12 cellular contexts compared by ENCODE assay signal in genomic region chr5:36722913-36723312, GRCh38.
A peak's percentile ranks its signal among the peaks of the same experiment; 100 is the strongest.
DNase-seq lines count a peak whose midpoint lies in the region; ATAC-seq and TF ChIP-seq lines count a peak whose summit lies in the region.
"Had no signal": no experiment of that assay in that cellular context is flagged by ENCODE, and none has a peak within 500 bp of the region (broad histone marks: within the 10 kb centered on the region; RNA-seq: fewer than 3 reads in every experiment).

No MANE protein-coding gene starts in this region.

- no peaks in the 10 kb centered on the region for H3K36me3 Mint-ChIP-seq in T-helper 2 cell treated with Interferon-gamma antibody and Interleukin-4, amounts not matched to agents 5 μg/mL and 100 μg/mL, for 36 hours (ENCODE audit: low read depth)
- H3K36me3 Mint-ChIP-seq in GM23338 (ENCODE audit: low read depth) (no peaks in the 10 kb centered on the region), T-cell (no peaks in the 10 kb centered on the region), WTC11 (no peaks in the 10 kb centered on the region)

- peak overlapping the region; percentile 1 for H3K27ac Mint-ChIP-seq in T-helper 2 cell treated with Interferon-gamma antibody and Interleukin-4, amounts not matched to agents 5 μg/mL and 100 μg/mL, for 36 hours
- H3K27ac Mint-ChIP-seq in GM23338 (no peak overlapping the region), T-cell (peak overlapping the region in 1 of 2 donors; percentile 9), WTC11 (no peak overlapping the region)
- H3K27ac Mint-ChIP-seq: nephron progenitor cell had no signal

- no peaks in the 10 kb centered on the region for H3K9me3 ChIP-seq in neutrophil

- no peaks in the 10 kb centered on the region for H4K20me1 ChIP-seq in GM23338 (replicated peaks; ENCODE audit: insufficient read depth)

- no peak for TF ChIP-seq CTCF in GM23338 (conservative IDR thresholded peaks at IDR 0.05; ENCODE audit: low read depth in 2 of 2)
- no peak for TF ChIP-seq CTCF in neutrophil (IDR thresholded peaks at IDR 0.05)
- no peak for TF ChIP-seq CTCF in WTC11 (IDR thresholded peaks at IDR 0.05)

- no peaks in the 10 kb centered on the region for H3K36me3 ChIP-seq in GM23338 (ENCODE audit: insufficient read depth)
- H3K36me3 ChIP-seq in neutrophil, result no peaks in the 10 kb centered on the region
- H3K36me3 ChIP-seq: cardiac muscle cell had no signal

- H3K79me2 ChIP-seq in GM23338 (replicated peaks; ENCODE audit: insufficient read depth), result no peaks in the 10 kb centered on the region

- H2AFZ ChIP-seq in GM23338, result 0 out of 2 replicates have a peak overlapping the region, but pooled peaks have one; percentile 59

- CTCF ChIA-PET in T-cell (lab: Charles Lee) (interaction anchor here in 1 of 2 donors (0.7 kb wide), 1 partner anchor 83 kb away, joined by 3 read pairs; no protein-coding TSS in a partner anchor), WTC11 (lab: Charles Lee) (interaction anchor here (0.8 kb wide), 1 partner anchor 332 kb away, joined by 3 read pairs; no protein-coding TSS in a partner anchor)

- peaks cover 5% of the 10 kb centered on the region; the same call in 1 of the 2 replicates for H3K9me2 ChIP-seq in GM23338 (ENCODE audit: insufficient read depth)

- H3K4me3 ChIP-seq in GM23338, result no peak overlapping the region
- H3K4me3 ChIP-seq in neutrophil (ENCODE audit: low read depth in 1 of 2, low read length in 1 of 2), result no peak overlapping the region
- H3K4me3 ChIP-seq: cardiac muscle cell had no signal

- no peak overlapping the region for H3K4me2 ChIP-seq in GM23338

- H3K27ac ChIP-seq in GM23338 (ENCODE audit: low read depth) (no peak overlapping the region), neutrophil (peak overlapping the region; percentile 86)
- H3K27ac ChIP-seq: cardiac muscle cell had no signal

- POLR2A ChIA-PET in T-cell (lab: Charles Lee), result no interaction called here
- POLR2A ChIA-PET in WTC11 (lab: Charles Lee), result no interaction called here

- no peaks in the 10 kb centered on the region for H3K27me3 ChIP-seq in GM23338 (ENCODE audit: insufficient read depth)
- no peaks in the 10 kb centered on the region for H3K27me3 ChIP-seq in neutrophil
- H3K27me3 ChIP-seq: cardiac muscle cell had no signal

- no peaks in the 10 kb centered on the region for H3K27me3 Mint-ChIP-seq in T-helper 2 cell treated with Interferon-gamma antibody and Interleukin-4, amounts not matched to agents 5 μg/mL and 100 μg/mL, for 36 hours (ENCODE audit: low read depth)
- peaks cover 2% of the 10 kb centered on the region for H3K27me3 Mint-ChIP-seq in GM23338 (ENCODE audit: insufficient read depth, low read depth, poor library complexity)
- no peaks in the 10 kb centered on the region for H3K27me3 Mint-ChIP-seq in T-cell
- no peaks in the 10 kb centered on the region for H3K27me3 Mint-ChIP-seq in WTC11 (ENCODE audit: low read depth)

- peaks cover 14% of the 10 kb centered on the region for H3K4me1 Mint-ChIP-seq in T-helper 2 cell treated with Interferon-gamma antibody and Interleukin-4, amounts not matched to agents 5 μg/mL and 100 μg/mL, for 36 hours (ENCODE audit: low read depth)
- H3K4me1 Mint-ChIP-seq in GM23338, result peaks cover 10% of the 10 kb centered on the region
- peaks cover 21 to 39% (median 35%) of the 10 kb centered on the region in 3 donors for H3K4me1 Mint-ChIP-seq in T-cell
- peaks cover 8% of the 10 kb centered on the region for H3K4me1 Mint-ChIP-seq in WTC11

- no peaks in the 10 kb centered on the region for H3K9me3 Mint-ChIP-seq in T-helper 2 cell treated with Interferon-gamma antibody and Interleukin-4, amounts not matched to agents 5 μg/mL and 100 μg/mL, for 36 hours
- no peaks in the 10 kb centered on the region for H3K9me3 Mint-ChIP-seq in GM23338
- H3K9me3 Mint-ChIP-seq in T-cell, result no peaks in the 10 kb centered on the region
- peaks cover 3% of the 10 kb centered on the region for H3K9me3 Mint-ChIP-seq in WTC11
- H3K9me3 Mint-ChIP-seq: nephron progenitor cell had no signal

- H3K4me1 ChIP-seq in GM23338 (ENCODE audit: insufficient read depth) (no peaks in the 10 kb centered on the region; the same call in 1 of the 2 replicates), neutrophil (ENCODE audit: control insufficient read depth in 1 of 2, insufficient read depth in 1 of 2, low read depth in 1 of 2, low read length in 1 of 2) (peaks cover 25 to 29% of the 10 kb centered on the region in 2 experiments)

- no peak for DNase-seq in T-helper 2 cell treated with Interferon-gamma antibody and Interleukin-4, amounts not matched to agents 5 μg/mL and 100 μg/mL, for 36 hours (ENCODE audit: low spot score)
- DNase-seq in T-helper 2 cell (no peak), GM23338 (ENCODE audit: low spot score) (no peak), T-cell (no peak), WTC11 (ENCODE audit: low spot score) (no peak)
- no peak for DNase-seq in activated CD8-positive, alpha-beta memory T cell treated with anti-CD3 and anti-CD28 coated beads, Interleukin-2, amount 50 U/mL, for 48 hours
- no peak for DNase-seq in stimulated activated CD8-positive, alpha-beta memory T cell treated with anti-CD3 and anti-CD28 coated beads, Interleukin-4, amount 100 ng/mL, for 48 hours
- DNase-seq: activated CD4-positive, alpha-beta T cell treated with anti-CD3 and anti-CD28 coated beads, Interleukin-2, amount 50 U/mL, for 48 hours; nephron progenitor cell; stimulated activated CD4-positive, alpha-beta T cell treated with anti-CD3 and anti-CD28 coated beads, Interleukin-4, amount 100 ng/mL, for 4 hours had no signal

- ATAC-seq in GM23338 (no peak), T-cell (replicated peaks in 1 of 4) (no peak), WTC11 (no peak)

- peak overlapping the region; percentile 35 for H3K4me3 Mint-ChIP-seq in T-helper 2 cell treated with Interferon-gamma antibody and Interleukin-4, amounts not matched to agents 5 μg/mL and 100 μg/mL, for 36 hours
- no peak overlapping the region for H3K4me3 Mint-ChIP-seq in GM23338
- peak overlapping the region in 2 of 3 donors; percentile 13 to 78 for H3K4me3 Mint-ChIP-seq in T-cell
- H3K4me3 Mint-ChIP-seq in WTC11, result no peak overlapping the region
- H3K4me3 Mint-ChIP-seq: nephron progenitor cell had no signal

- no peaks in the 10 kb centered on the region for H3F3A ChIP-seq in GM23338 (replicated peaks; ENCODE audit: low read depth)

TF ChIP-seq in GM23338, 12 proteins besides CTCF, POLR2A, EP300 and RAD21 (continues in another document):
- TF ChIP-seq EZH2phosphoT487 (IDR thresholded peaks at IDR 0.05; ENCODE audit: unreplicated experiment), result no peak
- TF ChIP-seq POLR2AphosphoS5 (IDR thresholded peaks at IDR 0.05; ENCODE audit: low read depth), result no peak

TF ChIP-seq in WTC11, 78 proteins besides CTCF, POLR2A, EP300 and RAD21 (continues in another document):
- no peak for TF ChIP-seq NR1H2 (CRISPR knock-in tag; IDR thresholded peaks at IDR 0.05)
- TF ChIP-seq JUN (CRISPR knock-in tag; IDR thresholded peaks at IDR 0.05), result no peak
- no peak for TF ChIP-seq ATF2 (CRISPR knock-in tag; IDR thresholded peaks at IDR 0.05; ENCODE audit: borderline replicate concordance, low read depth)
- no peak for TF ChIP-seq ZNF317 (CRISPR knock-in tag; IDR thresholded peaks at IDR 0.05; ENCODE audit: borderline replicate concordance, low read depth)
- no peak for TF ChIP-seq HMGA2 (CRISPR knock-in tag; IDR thresholded peaks at IDR 0.05)
- no peak for TF ChIP-seq ZNF423 (CRISPR knock-in tag; IDR thresholded peaks at IDR 0.05)
- no peak for TF ChIP-seq TEAD1 (CRISPR knock-in tag; IDR thresholded peaks at IDR 0.05)
- TF ChIP-seq JAZF1 (CRISPR knock-in tag; IDR thresholded peaks at IDR 0.05), result no peak
- TF ChIP-seq TCF7 (CRISPR knock-in tag; IDR thresholded peaks at IDR 0.05; ENCODE audit: low read depth), result no peak
- TF ChIP-seq ZNF232 (CRISPR knock-in tag; IDR thresholded peaks at IDR 0.05), result no peak
- TF ChIP-seq SP1 (CRISPR knock-in tag; conservative IDR thresholded peaks at IDR 0.05), result no peak
- TF ChIP-seq FOXP1 (CRISPR knock-in tag; IDR thresholded peaks at IDR 0.05; ENCODE audit: borderline replicate concordance), result no peak
- no peak for TF ChIP-seq STAT6 (CRISPR knock-in tag; conservative IDR thresholded peaks at IDR 0.05; ENCODE audit: low read depth)
- TF ChIP-seq SOX15 (CRISPR knock-in tag; IDR thresholded peaks at IDR 0.05), result no peak
- no peak for TF ChIP-seq ZNF219 (CRISPR knock-in tag; IDR thresholded peaks at IDR 0.05; ENCODE audit: borderline replicate concordance)
- no peak for TF ChIP-seq ESRRA (CRISPR knock-in tag; IDR thresholded peaks at IDR 0.05; ENCODE audit: borderline replicate concordance)
- no peak for TF ChIP-seq ZNF671 (CRISPR knock-in tag; IDR thresholded peaks at IDR 0.05)
- TF ChIP-seq ZNF416 (CRISPR knock-in tag; IDR thresholded peaks at IDR 0.05), result no peak

Comparison
In these comparisons a context has a peak if more than half of its experiments do, and no peak if none do; other contexts are left out.
1. H3K4me3 Mint-ChIP-seq: peak in T-helper 2 cell treated with Interferon-gamma antibody and Interleukin-4, amounts not matched to agents 5 μg/mL and 100 μg/mL, for 36 hours (single experiment) and T-cell (2 of 3); none in GM23338 (single experiment) and WTC11 (single experiment).